In genomic region chr7:70829221-70830059, GRCh38 we compare ENCODE assay signal across 8 cellular contexts.
A peak's percentile ranks its signal among the peaks of the same experiment; 100 is the strongest.
DNase-seq lines count a peak whose midpoint lies in the region; ATAC-seq and TF ChIP-seq lines count a peak whose summit lies in the region.

No MANE protein-coding gene starts in this region.

- no peak overlapping the region for H2BK15ac ChIP-seq in IMR-90 (ENCODE audit: low read depth, low read length)

- CTCF ChIA-PET in BJ (lab: Yijun Ruan, JAX), result interaction anchor here (0.6 to 3.2 kb wide), 10 partner anchors 12 to 1350 kb away, joined by 3 to 12 read pairs (median 4); no protein-coding TSS in a partner anchor
- CTCF ChIA-PET in IMR-90 (lab: Yijun Ruan, JAX), result interaction anchor here (1.0 kb wide), 1 partner anchor 48 kb away, joined by 3 read pairs; no protein-coding TSS in a partner anchor

- H2AK9ac ChIP-seq in IMR-90 (replicated peaks; ENCODE audit: low read depth, low read length, poor library complexity), result no peak overlapping the region

- peak overlapping the region; percentile 19 for H3K4me3 ChIP-seq in BJ (ENCODE audit: low read depth, low read length)
- H3K4me3 ChIP-seq in IMR-90 (ENCODE audit: insufficient read depth, low read depth, low read length), result no peak overlapping the region
- peak overlapping the region; percentile 63 for H3K4me3 ChIP-seq in SK-N-MC
- H3K4me3 ChIP-seq in heart right ventricle, result peak overlapping the region in 4 of 10 donors; percentile 5 to 36 (median 21)
- H3K4me3 ChIP-seq in upper lobe of right lung, result peak overlapping the region; percentile 17

- no peak overlapping the region for H2BK20ac ChIP-seq in IMR-90 (ENCODE audit: low read depth, low read length)

- in situ Hi-C loops in IMR-90 (cut with MboI; ENCODE audit: low sequenced_read_pairs), result loop anchor here (25.0 kb wide), 1 partner anchor 908 kb away; no protein-coding TSS in a partner anchor

- BruUV-seq in IMR-90 (replicated peaks; lab: Mats Ljungman, UMichigan), result no TSS peak

- H3K4me1 ChIP-seq in IMR-90 (ENCODE audit: control insufficient read depth, insufficient read depth, low read length) (no peaks in the 10 kb centered on the region), heart right ventricle (peaks cover 0 to 9% (median 4%) of the 10 kb centered on the region in 9 donors), upper lobe of right lung (peaks cover 6% of the 10 kb centered on the region)

- peaks cover 4% of the 10 kb centered on the region for H3K4me1 Mint-ChIP-seq in activated naive CD8-positive, alpha-beta T cell treated with anti-CD3 and anti-CD28 coated beads, Interleukin-2, amount 10 ng/mL, durations not matched to agents 7 days and 5 days
- H3K4me1 Mint-ChIP-seq in progenitor cell of endocrine pancreas (ENCODE audit: low read depth), result peaks cover 3% of the 10 kb centered on the region

- H3K27me3 Mint-ChIP-seq in activated naive CD8-positive, alpha-beta T cell treated with anti-CD3 and anti-CD28 coated beads, Interleukin-2, amount 10 ng/mL, durations not matched to agents 7 days and 5 days, result peaks cover 9% of the 10 kb centered on the region
- H3K27me3 Mint-ChIP-seq in progenitor cell of endocrine pancreas, result peaks cover 31% of the 10 kb centered on the region

- H2AK5ac ChIP-seq in IMR-90 (ENCODE audit: low read depth, low read length), result no peak overlapping the region

- no peaks in the 10 kb centered on the region for H3K79me1 ChIP-seq in IMR-90 (ENCODE audit: low read depth in 1 of 2, low read length in 2 of 2)

- H3K18ac ChIP-seq in IMR-90 (ENCODE audit: low read depth, low read length), result no peak overlapping the region

- no peak overlapping the region for H2BK120ac ChIP-seq in IMR-90 (ENCODE audit: low read depth, low read length)

- H4K91ac ChIP-seq in IMR-90 (ENCODE audit: insufficient read depth, low read depth, low read length), result no peak overlapping the region

- DNase-seq in BJ (ENCODE audit: low read depth) (no peak), IMR-90 (peak; percentile 56), SK-N-MC (ENCODE audit: low read depth, low spot score) (peak; percentile 58), heart right ventricle (peak; percentile 57 to 63), progenitor cell of endocrine pancreas (ENCODE audit: low spot score, unreplicated experiment) (peak; percentile 47), upper lobe of right lung (peak; percentile 77)
- DNase-seq in activated naive CD8-positive, alpha-beta T cell treated with anti-CD3 and anti-CD28 coated beads, Interleukin-2, amount 10 ng/mL, durations not matched to agents 7 days and 5 days, result peak; percentile 64

- H3K36me3 ChIP-seq in BJ (ENCODE audit: control insufficient read depth, insufficient read depth, low read length) (no peaks in the 10 kb centered on the region), IMR-90 (ENCODE audit: control insufficient read depth, insufficient read depth, low read length) (no peaks in the 10 kb centered on the region), SK-N-MC (ENCODE audit: insufficient read depth, low read length) (no peaks in the 10 kb centered on the region), heart right ventricle (no peaks in the 10 kb centered on the region), upper lobe of right lung (no peaks in the 10 kb centered on the region)

- no peak overlapping the region for H3K9ac ChIP-seq in IMR-90 (ENCODE audit: low read depth, low read length)
- H3K9ac ChIP-seq in SK-N-MC (ENCODE audit: insufficient read length), result peak overlapping the region; percentile 21

- no peak overlapping the region for H3K27ac Mint-ChIP-seq in activated naive CD8-positive, alpha-beta T cell treated with anti-CD3 and anti-CD28 coated beads, Interleukin-2, amount 10 ng/mL, durations not matched to agents 7 days and 5 days
- peak overlapping the region; percentile 20 for H3K27ac Mint-ChIP-seq in progenitor cell of endocrine pancreas

- POLR2A ChIA-PET in BJ (lab: Charles Lee), result no interaction called here
- POLR2A ChIA-PET in IMR-90 (lab: Charles Lee; ENCODE audit: unreplicated experiment), result no interaction called here
- POLR2A ChIA-PET in activated naive CD8-positive, alpha-beta T cell treated with anti-CD3 and anti-CD28 coated beads, Interleukin-2, amount 10 ng/mL, durations not matched to agents 7 days and 5 days (lab: Charles Lee), result no interaction called here

- WGBS in IMR-90 (ENCODE audit: extremely low coverage in 2 of 2, insufficient read length in 1 of 2), 2 experiments, result 9% methylated on average over 7 of the region's 29 CpGs; no CpG with 5 or more reads in 1 of the 2 experiments
- 5 to 6% methylated on average over 29 of the region's 29 CpGs for WGBS in heart right ventricle, 2 donors

- no peak overlapping the region for H2BK5ac ChIP-seq in IMR-90 (ENCODE audit: low read depth, low read length, poor library complexity, severe bottlenecking)

- TF ChIP-seq POLR2A in IMR-90 (IDR thresholded peaks at IDR 0.05; ENCODE audit: low read depth, low read length), result no peak

- dilution Hi-C loops in IMR-90 (cut with HindIII; ENCODE audit: low sequenced_read_pairs, unreplicated experiment), result no loop called here

- no peaks in the 10 kb centered on the region for H4K20me1 ChIP-seq in IMR-90 (ENCODE audit: insufficient read depth, low read length)

- H4K5ac ChIP-seq in IMR-90 (ENCODE audit: low read depth, low read length), result no peak overlapping the region

- intact Hi-C loops in IMR-90 (cut with micrococcal nuclease) (loop anchor here (1.0 to 10.0 kb wide), 2 partner anchors 904 to 1435 kb away; no protein-coding TSS in a partner anchor), heart right ventricle (cut with DNase I) (loop anchor here in 8 of 10 donors (1.0 to 10.0 kb wide), 5 partner anchors 903 to 907 kb away; no protein-coding TSS in a partner anchor), upper lobe of right lung (cut with DNase I) (no loop called here)

- no peak overlapping the region for H4K8ac ChIP-seq in IMR-90 (ENCODE audit: low read depth in 2 of 2, low read length in 2 of 2)

- H2AFZ ChIP-seq in IMR-90 (replicated peaks; ENCODE audit: low read length, poor library complexity), result peak overlapping the region; percentile 44

- H3K36me3 Mint-ChIP-seq in activated naive CD8-positive, alpha-beta T cell treated with anti-CD3 and anti-CD28 coated beads, Interleukin-2, amount 10 ng/mL, durations not matched to agents 7 days and 5 days, result no peaks in the 10 kb centered on the region
- no peaks in the 10 kb centered on the region for H3K36me3 Mint-ChIP-seq in progenitor cell of endocrine pancreas (ENCODE audit: insufficient read depth)

- no peaks in the 10 kb centered on the region for H3K9me3 ChIP-seq in IMR-90 (ENCODE audit: control insufficient read depth, insufficient read depth, low read length)
- H3K9me3 ChIP-seq in SK-N-MC (ENCODE audit: low read depth, low read length), result no peaks in the 10 kb centered on the region
- H3K9me3 ChIP-seq in heart right ventricle, result peaks cover 0 to 2% (median 0%) of the 10 kb centered on the region in 11 donors
- H3K9me3 ChIP-seq in upper lobe of right lung, result no peaks in the 10 kb centered on the region

- peak overlapping the region; percentile 48 for H3K4me3 Mint-ChIP-seq in activated naive CD8-positive, alpha-beta T cell treated with anti-CD3 and anti-CD28 coated beads, Interleukin-2, amount 10 ng/mL, durations not matched to agents 7 days and 5 days
- H3K4me3 Mint-ChIP-seq in progenitor cell of endocrine pancreas (ENCODE audit: low read depth), result peak overlapping the region; percentile 30

- no peak overlapping the region for H3K56ac ChIP-seq in IMR-90 (ENCODE audit: extremely low read depth, insufficient read depth, low read length)

- no peak overlapping the region for H3K14ac ChIP-seq in IMR-90 (replicated peaks; ENCODE audit: low read depth, low read length)

- H3K27ac ChIP-seq in IMR-90 (ENCODE audit: insufficient read depth, low read length) (no peak overlapping the region), SK-N-MC (peak overlapping the region; percentile 91), heart right ventricle (no peak overlapping the region), upper lobe of right lung (no peak overlapping the region)

- H3K4me2 ChIP-seq in IMR-90 (ENCODE audit: low read depth, low read length), result peak overlapping the region; percentile 73

- TF ChIP-seq CTCF in BJ (IDR thresholded peaks at IDR 0.05; ENCODE audit: insufficient read depth, low read depth, low read length) (peak; percentile 77), IMR-90 (conservative IDR thresholded peaks at IDR 0.05; ENCODE audit: low read depth, low read length) (peak; percentile 75), heart right ventricle (IDR thresholded peaks at IDR 0.05) (peak; percentile 36 to 93 (median 88)), progenitor cell of endocrine pancreas (IDR thresholded peaks at IDR 0.05; ENCODE audit: unreplicated experiment) (peak; percentile 79), upper lobe of right lung (IDR thresholded peaks at IDR 0.05) (peak; percentile 91)

- H3K27me3 ChIP-seq in BJ (ENCODE audit: control insufficient read depth, insufficient read depth, low read length), result no peaks in the 10 kb centered on the region
- H3K27me3 ChIP-seq in IMR-90 (ENCODE audit: control insufficient read depth, insufficient read depth, low read length), result no peaks in the 10 kb centered on the region; the same call in 1 of the 2 replicates
- peaks cover 0 to 48% (median 10%) of the 10 kb centered on the region in 7 donors for H3K27me3 ChIP-seq in heart right ventricle
- H3K27me3 ChIP-seq in upper lobe of right lung, result no peaks in the 10 kb centered on the region

- no peak overlapping the region for H3K23ac ChIP-seq in IMR-90 (ENCODE audit: low read depth, low read length)

- peaks cover 1% of the 10 kb centered on the region for H3K9me3 Mint-ChIP-seq in activated naive CD8-positive, alpha-beta T cell treated with anti-CD3 and anti-CD28 coated beads, Interleukin-2, amount 10 ng/mL, durations not matched to agents 7 days and 5 days
- H3K9me3 Mint-ChIP-seq in progenitor cell of endocrine pancreas (ENCODE audit: low read depth), result peaks cover under 1% of the 10 kb centered on the region

- H3K9me1 ChIP-seq in IMR-90 (ENCODE audit: insufficient read depth, low read length), result no peaks in the 10 kb centered on the region

- ATAC-seq in GM19351 (IDR thresholded peaks at IDR 0.05; ENCODE audit: unreplicated experiment), result peak; percentile 84
- ATAC-seq in IMR-90 (ENCODE audit: low read depth), result peak; percentile 99
- ATAC-seq in activated naive CD8-positive, alpha-beta T cell treated with anti-CD3 and anti-CD28 coated beads, Interleukin-2, amount 10 ng/mL, durations not matched to agents 7 days and 5 days (ENCODE audit: low read depth), result peak; percentile 65
- peak in 7 of 8 donors; percentile 58 to 81 (median 68) for ATAC-seq in heart right ventricle
- peak; percentile 95 for ATAC-seq in upper lobe of right lung

- H3K4ac ChIP-seq in IMR-90 (ENCODE audit: low read depth, low read length), result no peak overlapping the region

- TF ChIP-seq RAD21 in IMR-90 (IDR thresholded peaks at IDR 0.05; ENCODE audit: low read length), result peak; percentile 66

TF ChIP-seq in IMR-90, 13 proteins besides CTCF, POLR2A, EP300 and RAD21:
- no peak for TF ChIP-seq MXI1 (IDR thresholded peaks at IDR 0.05; ENCODE audit: borderline replicate concordance, low read depth, low read length)
- TF ChIP-seq SMC3 (IDR thresholded peaks at IDR 0.05; ENCODE audit: low read depth, low read length), result peak; percentile 69
